21 cellular contexts compared by ENCODE assay signal in genomic region chr4:174549696-174550095, GRCh38. TPM values are rescaled to one million over a fixed set of nuclear protein-coding genes. Genes with fewer than 3 reads are reported as not detected.
DNase-seq lines count a peak whose midpoint lies in the region; ATAC-seq and TF ChIP-seq lines count a peak whose summit lies in the region.
"Had no signal": no experiment of that assay in that cellular context is flagged by ENCODE, and none has a peak within 500 bp of the region (broad histone marks: within the 10 kb centered on the region; RNA-seq: fewer than 3 reads in every experiment).

No MANE protein-coding gene starts in this region.

- peak overlapping the region; percentile 96 for H3K27ac ChIP-seq in SK-N-MC
- H3K27ac ChIP-seq in body of pancreas, result no peak overlapping the region
- no peak overlapping the region for H3K27ac ChIP-seq in ovary
- H3K27ac ChIP-seq: BLaER1, RWPE1 had no signal

- no peak overlapping the region for H3K9ac ChIP-seq in SK-N-MC (ENCODE audit: insufficient read length)
- H3K9ac ChIP-seq: BLaER1 had no signal

- DNase-seq in EH (ENCODE audit: low read depth) (peak; percentile 6), SK-N-MC (ENCODE audit: low read depth, low spot score) (peak; percentile 75), erythroblast (lab: John Stamatoyannopoulos, UW) (peak; percentile 33 to 39), fibroblast of the conjunctiva (ENCODE audit: low read depth) (peak; percentile 62), body of pancreas (no peak), LoVo (ENCODE audit: low spot score) (no peak), ovary (no peak)
- DNase-seq: CD4-positive, CD25-positive, alpha-beta regulatory T cell; GOT3; KBM-7; NCI-H1417; NCI-H1694; NCI-H2029 treated with DMSO at 0.1 percent for 48 hours; NCI-H446 treated with DMSO at 0.1 percent for 48 hours; SHP77 had no signal

- TF ChIP-seq CTCF in body of pancreas (IDR thresholded peaks at IDR 0.05), result no peak
- no peak for TF ChIP-seq CTCF in ovary (IDR thresholded peaks at IDR 0.05)

- no peaks in the 10 kb centered on the region for H3K9me3 ChIP-seq in SK-N-MC (ENCODE audit: low read depth, low read length)
- no peaks in the 10 kb centered on the region for H3K9me3 ChIP-seq in body of pancreas
- H3K9me3 ChIP-seq in ovary, result no peaks in the 10 kb centered on the region
- H3K9me3 ChIP-seq: HAP-1 had no signal

- intact Hi-C loops in body of pancreas (cut with DNase I), result no loop called here
- intact Hi-C loops in ovary (cut with DNase I), result no loop called here

- H3K27me3 ChIP-seq in body of pancreas (no peaks in the 10 kb centered on the region), ovary (no peaks in the 10 kb centered on the region)
- H3K27me3 ChIP-seq: BLaER1 had no signal

- no peak for ATAC-seq in body of pancreas
- ATAC-seq: Panc1 had no signal

- H3K4me3 ChIP-seq in SK-N-MC (peak overlapping the region; percentile 41), body of pancreas (no peak overlapping the region), ovary (no peak overlapping the region)
- H3K4me3 ChIP-seq: BLaER1, HAP-1 had no signal

- no peak for TF ChIP-seq POLR2A in erythroblast (IDR thresholded peaks at IDR 0.05; ENCODE audit: low read length)
- TF ChIP-seq POLR2A in body of pancreas (IDR thresholded peaks at IDR 0.05), result no peak
- no peak for TF ChIP-seq POLR2A in ovary (IDR thresholded peaks at IDR 0.05)

- TF ChIP-seq EP300 in ovary (IDR thresholded peaks at IDR 0.05), result no peak

- WGBS in body of pancreas, 2 donors, result 48 to 55% methylated on average over 2 of the region's 2 CpGs
- 40 to 75% (median 60%) methylated on average over 2 of the region's 2 CpGs for WGBS in ovary, 3 donors

- no peaks in the 10 kb centered on the region for H3K36me3 ChIP-seq in SK-N-MC (ENCODE audit: insufficient read depth, low read length)
- no peaks in the 10 kb centered on the region for H3K36me3 ChIP-seq in body of pancreas (replicated peaks in 1 of 2; ENCODE audit: insufficient read depth in 1 of 2, low read depth in 2 of 2)
- H3K36me3 ChIP-seq in ovary, result no peaks in the 10 kb centered on the region
- H3K36me3 ChIP-seq: BLaER1, HAP-1 had no signal

- H3K4me1 ChIP-seq in body of pancreas (no peaks in the 10 kb centered on the region), ovary (ENCODE audit: insufficient read depth) (no peaks in the 10 kb centered on the region)
- H3K4me1 ChIP-seq: BLaER1 had no signal

RNA-seq across cellular contexts. Expression of gene HPGD, which starts 27.4 kb away (rescaled TPM):
- total RNA-seq in body of pancreas, result 1 to 10 TPM in 1 of 2 donors, under 1 TPM in 1; 0.33 to 9.1 TPM
- 10 to 100 TPM in 1 of 7 donors, 1 to 10 TPM in 4, not detected in 2; 1.2 to 20.6 (median 3.2) TPM for total RNA-seq in ovary
- polyA plus RNA-seq in ovary, result 1 to 10 TPM in 1 of 2 donors, under 1 TPM in 1; 0.69 to 6.9 TPM
- total RNA-seq: G401, LHCN-M2 had no signal

Comparison
In these comparisons a context has a peak if more than half of its experiments do, and no peak if none do; other contexts are left out.
1. DNase-seq: peak in EH (single experiment), SK-N-MC (single experiment), erythroblast (2 of 2) and fibroblast of the conjunctiva (single experiment); none in body of pancreas (0 of 4), LoVo (single experiment) and ovary (0 of 5).